ENCODE assay signal across 8 cellular contexts in genomic region chr11:64358907-64359711, GRCh38. TPM values are rescaled to one million over a fixed set of nuclear protein-coding genes. Genes with fewer than 3 reads are reported as not detected.
DNase-seq lines count a peak whose midpoint lies in the region; ATAC-seq and TF ChIP-seq lines count a peak whose summit lies in the region.

TSS of gene RPS6KA4 (plus strand) at chr11:64359162. CDS start at chr11:64359236, 74 bp downstream.

- TF ChIP-seq CTCF in ascending aorta (IDR thresholded peaks at IDR 0.05), result peak in 1 of 3 experiments; percentile 16
- TF ChIP-seq CTCF in ovary (IDR thresholded peaks at IDR 0.05), result peak in 1 of 3 donors; percentile 28

- H3K36me3 ChIP-seq in ascending aorta (peaks cover 30 to 36% of the 10 kb centered on the region in 2 donors), ovary (no peaks in the 10 kb centered on the region)

- WGBS in ovary, 3 donors, result 0 to 1% (median 1%) methylated on average over 66 to 70 of the region's 70 CpGs

- H3K27me3 ChIP-seq in ascending aorta, result no peaks in the 10 kb centered on the region
- no peaks in the 10 kb centered on the region for H3K27me3 ChIP-seq in ovary

- DNase-seq in NCI-H748 (lab: John Stamatoyannopoulos, UW; ENCODE audit: unreplicated experiment) (peak; percentile 73), NCI-H748 treated with DMSO at 0.1 percent for 48 hours (lab: John Stamatoyannopoulos, UW) (no peak), ascending aorta (ENCODE audit: low spot score in 2 of 2) (peak in 1 of 2 donors; percentile 83), left cardiac atrium (peak; percentile 74), ovary (peak; percentile 60 to 76 (median 65))

- H3K4me3 ChIP-seq in ascending aorta (peak within 1 kb of the TSS; percentile 75 to 95), ovary (peak within 1 kb of the TSS; percentile 55)

- intact Hi-C loops in ascending aorta (cut with DNase I) (loop anchor here (2.0 to 5.0 kb wide), 3 partner anchors 54 to 293 kb away; partner anchors contain the start of gene ESRRA), left cardiac atrium (cut with DNase I) (no loop called here), ovary (cut with DNase I) (loop anchor here in 1 of 4 donors (5.0 kb wide), 1 partner anchor 42 kb away; the partner anchor contains the start of genes PRDX5 and TRMT112)

- H3K9me3 ChIP-seq in ascending aorta (no peaks in the 10 kb centered on the region), ovary (no peaks in the 10 kb centered on the region)

- H3K27ac ChIP-seq in ascending aorta (peak within 1 kb of the TSS; percentile 84 to 88), ovary (peak within 1 kb of the TSS; percentile 59 to 68)

- TF ChIP-seq EP300 in ovary (IDR thresholded peaks at IDR 0.05), result no peak

- H3K4me1 ChIP-seq in ascending aorta (peaks cover 20 to 32% of the 10 kb centered on the region in 2 donors), ovary (ENCODE audit: insufficient read depth) (peaks cover 15% of the 10 kb centered on the region)

- TF ChIP-seq POLR2A in Raji (IDR thresholded peaks at IDR 0.05; ENCODE audit: insufficient read depth, low read depth, low read length), result peak; percentile 69
- peak; percentile 15 for TF ChIP-seq POLR2A in ovary (IDR thresholded peaks at IDR 0.05)

- ATAC-seq in HG03135 (IDR thresholded peaks at IDR 0.05; ENCODE audit: unreplicated experiment), result peak; percentile 53
- ATAC-seq in left cardiac atrium, result peak; percentile 86 to 90
- no peak for ATAC-seq in HG02884 (IDR thresholded peaks at IDR 0.05; ENCODE audit: unreplicated experiment)

RNA-seq across cellular contexts. Expression of gene RPS6KA4, which starts in this region (rescaled TPM):
- total RNA-seq in ascending aorta, result 81.5 TPM
- total RNA-seq in left cardiac atrium, result 10 to 100 TPM; 18.1 to 20.1 TPM
- total RNA-seq in ovary, result 10 to 100 TPM in 6 of 7 donors, 1 to 10 TPM in 1; 7.3 to 31.4 (median 16.9) TPM
- 10 to 100 TPM in 1 of 2 donors, 1 to 10 TPM in 1; 4.0 to 12.1 TPM for polyA plus RNA-seq in ovary
